17 cellular contexts compared by ENCODE assay signal in genomic region chr5:172385661-172386187, GRCh38.
"Had no signal": no experiment of that assay in that cellular context is flagged by ENCODE, and none has a peak within 500 bp of the region (broad histone marks: within the 10 kb centered on the region; RNA-seq: fewer than 3 reads in every experiment).

No MANE protein-coding gene starts in this region.

- H3K4me1 ChIP-seq: gastrocnemius medialis had no signal

- DNase-seq: colonic mucosa; effector CD4-positive, alpha-beta T cell; endodermal cell; erythroblast; gastrocnemius medialis; heart right ventricle; hypothalamus; kidney glomerular epithelial cell; mammary epithelial cell; naive thymus-derived CD8-positive, alpha-beta T cell; ovary; right cardiac atrium; stimulated activated CD4-positive, alpha-beta T cell treated with anti-CD3 and anti-CD28 coated beads, Interleukin-2, amount 100 ng/mL, for 48 hours; stimulated activated naive CD8-positive, alpha-beta T cell treated with anti-CD3 and anti-CD28 coated beads, Interleukin-15, Interleukin-2, amounts not matched to agents 100 U/mL and 50 U/mL, for 24 hours; transverse colon had no signal

- ATAC-seq: gastrocnemius medialis; heart right ventricle; naive thymus-derived CD8-positive, alpha-beta T cell; right cardiac atrium; stimulated activated naive CD8-positive, alpha-beta T cell treated with anti-CD3 and anti-CD28 coated beads, Interleukin-15, Interleukin-2, amounts not matched to agents 100 U/mL and 50 U/mL, for 24 hours had no signal

- H3K27ac Mint-ChIP-seq: endodermal cell had no signal

- H3K27ac ChIP-seq: colonic mucosa, gastrocnemius medialis, heart right ventricle, ovary, transverse colon had no signal

- H3K4me1 Mint-ChIP-seq: endodermal cell; naive thymus-derived CD8-positive, alpha-beta T cell; neural crest cell had no signal

- H3K36me3 ChIP-seq: colonic mucosa, gastrocnemius medialis, ovary, transverse colon had no signal

- H3K36me3 Mint-ChIP-seq: naive thymus-derived CD8-positive, alpha-beta T cell had no signal

- H3K9me3 ChIP-seq: colonic mucosa, gastrocnemius medialis, heart right ventricle, ovary, transverse colon had no signal

- H3K4me2 ChIP-seq: smooth muscle cell had no signal

- H3K27me3 ChIP-seq: colonic mucosa, gastrocnemius medialis, heart right ventricle, ovary, transverse colon had no signal

- H3K9me3 Mint-ChIP-seq: endodermal cell; naive thymus-derived CD8-positive, alpha-beta T cell; neural crest cell had no signal

- H3K4me3 Mint-ChIP-seq: endodermal cell; naive thymus-derived CD8-positive, alpha-beta T cell; neural crest cell had no signal

- H3K4me3 ChIP-seq: colonic mucosa, gastrocnemius medialis, heart right ventricle, ovary, smooth muscle cell, transverse colon had no signal
